1 cellular context compared by ENCODE assay signal in the genomic region with DNA sequence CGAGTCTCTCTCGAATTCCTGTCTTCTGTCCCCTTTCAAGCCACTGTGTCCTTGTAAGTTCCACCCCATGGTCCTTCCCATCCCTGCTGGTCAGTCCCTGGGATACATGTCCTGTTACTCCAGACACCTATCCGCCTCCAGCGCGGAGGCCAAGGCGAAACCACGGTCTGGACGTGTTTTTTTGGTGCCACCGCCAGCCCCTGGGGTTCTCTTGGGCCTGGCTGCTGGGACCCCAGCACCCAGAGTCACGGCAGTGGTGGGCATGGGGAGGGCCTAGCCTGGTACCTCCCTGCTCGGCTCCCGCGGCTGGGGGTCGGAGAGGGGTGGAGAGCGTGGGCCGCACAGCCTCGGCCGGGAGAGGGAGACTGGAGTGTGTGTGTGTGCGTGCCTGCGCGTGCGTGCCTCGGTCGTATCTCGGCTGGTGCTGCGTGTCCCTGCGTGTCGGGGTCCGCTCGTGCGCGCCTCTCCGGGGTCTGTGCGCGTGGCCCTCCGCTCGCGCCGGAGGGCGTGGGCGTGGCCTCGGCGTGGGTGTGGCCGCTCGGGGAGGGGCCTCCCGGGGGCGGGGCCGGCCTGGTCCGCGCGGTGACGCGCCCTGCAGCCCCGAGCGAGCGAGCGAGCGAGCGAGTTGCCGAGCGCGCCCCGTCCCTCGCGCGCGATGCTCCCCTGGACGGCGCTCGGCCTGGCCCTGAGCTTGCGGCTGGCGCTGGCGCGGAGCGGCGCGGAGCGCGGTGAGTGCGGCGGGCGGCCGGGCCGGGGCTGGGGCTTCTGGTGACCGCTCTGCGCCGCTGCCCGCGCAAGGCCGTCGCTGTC.
TF ChIP-seq lines count a peak whose summit lies in the region.

TSS of gene VWA1 (plus strand) at position 597 of the 810 bp plus-strand sequence. CDS start at position 656, 59 bp downstream.

TF ChIP-seq in HEK293, 187 proteins besides CTCF, POLR2A, EP300 and RAD21 (continued from another document):
- 0 out of 2 replicates have a peak, but pooled peaks have one; percentile 25 for TF ChIP-seq ZSCAN5A (tag by site-specific recombination; IDR thresholded peaks at IDR 0.05)
- no peak for TF ChIP-seq ZNF785 (tag by site-specific recombination; IDR thresholded peaks at IDR 0.05)
- TF ChIP-seq GLIS1 (tag by site-specific recombination; IDR thresholded peaks at IDR 0.05): peak; percentile 87
- TF ChIP-seq OVOL3 (tag by site-specific recombination; IDR thresholded peaks at IDR 0.05): no peak
- TF ChIP-seq ZNF366 (tag by site-specific recombination; conservative IDR thresholded peaks at IDR 0.05): no peak
- no peak for TF ChIP-seq ZNF404 (tag by site-specific recombination; IDR thresholded peaks at IDR 0.05)
- 0 out of 2 replicates have a peak, but pooled peaks have one; percentile 63 for TF ChIP-seq PBX3 (CRISPR knock-in tag; IDR thresholded peaks at IDR 0.05)
- no peak for TF ChIP-seq ZBTB17 (tag by site-specific recombination; IDR thresholded peaks at IDR 0.05)
- TF ChIP-seq EGR2 (tag by site-specific recombination; IDR thresholded peaks at IDR 0.05; ENCODE audit: low read depth): peak; percentile 72
- TF ChIP-seq ZNF214 (tag by site-specific recombination; IDR thresholded peaks at IDR 0.05; ENCODE audit: borderline replicate concordance): no peak
- no peak for TF ChIP-seq ZNF426 (tag by site-specific recombination; IDR thresholded peaks at IDR 0.05)
- no peak for TF ChIP-seq ZNF549 (tag by site-specific recombination; IDR thresholded peaks at IDR 0.05)
- no peak for TF ChIP-seq YY2 (tag by site-specific recombination; IDR thresholded peaks at IDR 0.05)
- TF ChIP-seq ZNF157 (tag by site-specific recombination; IDR thresholded peaks at IDR 0.05): no peak
- 0 out of 2 replicates have a peak, but pooled peaks have one; percentile 15 for TF ChIP-seq KLF7 (tag by site-specific recombination; IDR thresholded peaks at IDR 0.05; ENCODE audit: borderline replicate concordance)
- no peak for TF ChIP-seq HOXD13 (CRISPR knock-in tag; IDR thresholded peaks at IDR 0.05; ENCODE audit: borderline replicate concordance)
- TF ChIP-seq SP2 (tag by site-specific recombination; IDR thresholded peaks at IDR 0.05): peak; percentile 48
- TF ChIP-seq SALL2 (tag by site-specific recombination; IDR thresholded peaks at IDR 0.05; ENCODE audit: borderline replicate concordance): no peak
- peak; percentile 90 for TF ChIP-seq KLF10 (tag by site-specific recombination; IDR thresholded peaks at IDR 0.05)
- TF ChIP-seq KLF1 (tag by site-specific recombination; IDR thresholded peaks at IDR 0.05): peak; percentile 79
- peak; percentile 83; the same call in 1 of the 2 replicates for TF ChIP-seq ZBTB7A (tag by site-specific recombination; IDR thresholded peaks at IDR 0.05; ENCODE audit: low read depth)
- TF ChIP-seq, protein P1, sequence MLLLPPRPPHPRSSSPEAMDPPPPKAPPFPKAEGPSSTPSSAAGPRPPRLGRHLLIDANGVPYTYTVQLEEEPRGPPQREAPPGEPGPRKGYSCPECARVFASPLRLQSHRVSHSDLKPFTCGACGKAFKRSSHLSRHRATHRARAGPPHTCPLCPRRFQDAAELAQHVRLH (tag by site-specific recombination; IDR thresholded peaks at IDR 0.05): no peak
- peak; percentile 94 for TF ChIP-seq GLIS2 (tag by site-specific recombination; IDR thresholded peaks at IDR 0.05)
- no peak for TF ChIP-seq SCRT2 (tag by site-specific recombination; IDR thresholded peaks at IDR 0.05)
- TF ChIP-seq ZBTB48 (tag by site-specific recombination; IDR thresholded peaks at IDR 0.05): peak; percentile 71
- no peak for TF ChIP-seq BCL6B (tag by site-specific recombination; IDR thresholded peaks at IDR 0.05)
- no peak for TF ChIP-seq ZNF768 (tag by site-specific recombination; IDR thresholded peaks at IDR 0.05)
- TF ChIP-seq ZNF658 (tag by site-specific recombination; IDR thresholded peaks at IDR 0.05): no peak
- TF ChIP-seq KLF8 (tag by site-specific recombination; IDR thresholded peaks at IDR 0.05): peak; percentile 84; the same call in 1 of the 2 replicates
- TF ChIP-seq, protein P2, sequence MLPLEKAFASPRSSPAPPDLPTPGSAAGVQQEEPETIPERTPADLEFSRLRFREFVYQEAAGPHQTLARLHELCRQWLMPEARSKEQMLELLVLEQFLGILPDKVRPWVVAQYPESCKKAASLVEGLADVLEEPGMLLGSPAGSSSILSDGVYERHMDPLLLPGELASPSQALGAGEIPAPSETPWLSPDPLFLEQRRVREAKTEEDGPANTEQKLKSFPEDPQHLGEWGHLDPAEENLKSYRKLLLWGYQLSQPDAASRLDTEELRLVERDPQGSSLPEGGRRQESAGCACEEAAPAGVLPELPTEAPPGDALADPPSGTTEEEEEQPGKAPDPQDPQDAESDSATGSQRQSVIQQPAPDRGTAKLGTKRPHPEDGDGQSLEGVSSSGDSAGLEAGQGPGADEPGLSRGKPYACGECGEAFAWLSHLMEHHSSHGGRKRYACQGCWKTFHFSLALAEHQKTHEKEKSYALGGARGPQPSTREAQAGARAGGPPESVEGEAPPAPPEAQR (tag by site-specific recombination; IDR thresholded peaks at IDR 0.05): no peak
- no peak for TF ChIP-seq BCL11A (tag by site-specific recombination; IDR thresholded peaks at IDR 0.05; ENCODE audit: low read depth)
- TF ChIP-seq PATZ1 (tag by site-specific recombination; IDR thresholded peaks at IDR 0.05): peak; percentile 71
- peak; percentile 93 for TF ChIP-seq KLF9 (tag by site-specific recombination; IDR thresholded peaks at IDR 0.05; ENCODE audit: low read depth)
